Comparison of ENCODE assay signal across 12 cellular contexts in genomic region chr18:46160050-46160798, GRCh38. TPM values are rescaled to one million over a fixed set of nuclear protein-coding genes. Genes with fewer than 3 reads are reported as not detected.
DNase-seq lines count a peak whose midpoint lies in the region; ATAC-seq and TF ChIP-seq lines count a peak whose summit lies in the region.
"Had no signal": no experiment of that assay in that cellular context is flagged by ENCODE, and none has a peak within 500 bp of the region (broad histone marks: within the 10 kb centered on the region; RNA-seq: fewer than 3 reads in every experiment).

No MANE protein-coding gene starts in this region.

- H3K27me3 ChIP-seq in esophagus squamous epithelium = no peaks in the 10 kb centered on the region

- TF ChIP-seq CTCF in esophagus squamous epithelium (IDR thresholded peaks at IDR 0.05) = no peak

- peak; percentile 12 for DNase-seq in activated effector memory CD4-positive, alpha-beta T cell treated with anti-CD3 and anti-CD28 coated beads, Interleukin-2, amount 50 U/mL, for 16 hours
- DNase-seq in activated effector memory CD4-positive, alpha-beta T cell treated with Interleukin-2 at 50 U/mL for 16 hours = no peak
- DNase-seq in T-cell = no peak
- DNase-seq in esophagus squamous epithelium (lab: John Stamatoyannopoulos, UW) = no peak
- DNase-seq in renal cortical epithelial cell (ENCODE audit: low read depth) = peak; percentile 75
- no peak for DNase-seq in erythroblast (lab: John Stamatoyannopoulos, UW)
- DNase-seq: NCI-H187 had no signal

- WGBS in esophagus squamous epithelium, 2 donors = 65 to 69% methylated on average over 4 of the region's 4 CpGs

- CTCF ChIA-PET in T-cell (lab: Charles Lee) = interaction anchor here (0.8 to 3.4 kb wide), 5 partner anchors 11 to 14 kb away, joined by 3 to 17 read pairs (median 8); a partner anchor contains a TSS

- ATAC-seq in T-cell (replicated peaks in 1 of 4) (no peak), HG03135 (IDR thresholded peaks at IDR 0.05; ENCODE audit: unreplicated experiment) (no peak), GM18858 (IDR thresholded peaks at IDR 0.05; ENCODE audit: unreplicated experiment) (no peak)

- peak overlapping the region in 1 of 3 donors; percentile 1 for H3K4me3 Mint-ChIP-seq in T-cell

- intact Hi-C loops in esophagus squamous epithelium (cut with DNase I) = no loop called here

- H3K36me3 Mint-ChIP-seq in T-cell = no peaks in the 10 kb centered on the region

- POLR2A ChIA-PET in T-cell (lab: Charles Lee) = no interaction called here

- no peak overlapping the region for H3K4me3 ChIP-seq in esophagus squamous epithelium
- H3K4me3 ChIP-seq: prostate gland had no signal

- no peaks in the 10 kb centered on the region for H3K9me3 Mint-ChIP-seq in T-cell

- H3K4me1 ChIP-seq in esophagus squamous epithelium = peaks cover 0 to 27% (median 0%) of the 10 kb centered on the region in 3 donors
- H3K4me1 ChIP-seq: prostate gland had no signal

- H3K27me3 Mint-ChIP-seq in T-cell = no peaks in the 10 kb centered on the region

- no peaks in the 10 kb centered on the region for H3K9me3 ChIP-seq in esophagus squamous epithelium
- H3K9me3 ChIP-seq: prostate gland had no signal

- H3K36me3 ChIP-seq in esophagus squamous epithelium = no peaks in the 10 kb centered on the region
- H3K36me3 ChIP-seq: prostate gland had no signal

- TF ChIP-seq POLR2A in esophagus squamous epithelium (IDR thresholded peaks at IDR 0.05) (no peak), erythroblast (IDR thresholded peaks at IDR 0.05; ENCODE audit: low read length) (no peak)

- H3K27ac Mint-ChIP-seq in T-cell = peak overlapping the region; percentile 45 to 77

- peaks cover 51 to 64% (median 61%) of the 10 kb centered on the region in 3 donors for H3K4me1 Mint-ChIP-seq in T-cell

- peak overlapping the region in 3 of 4 donors; percentile 21 to 69 (median 44) for H3K27ac ChIP-seq in esophagus squamous epithelium
- H3K27ac ChIP-seq: KMS-11, prostate gland, RWPE1 had no signal

RNA-seq across cellular contexts. Expression of gene HAUS1, which starts 56.0 kb away (rescaled TPM):
- total RNA-seq in T-cell (10 to 100 TPM; 16.3 to 23.2 (median 20.6) TPM), esophagus squamous epithelium (10 to 100 TPM; 21.1 to 57.3 (median 26.7) TPM), renal cortical epithelial cell (51.3 and 85.3 TPM in 2 replicates)

Comparison
In these comparisons a context has a peak if more than half of its experiments do, and no peak if none do; other contexts are left out.
1. DNase-seq: peak in activated effector memory CD4-positive, alpha-beta T cell treated with anti-CD3 and anti-CD28 coated beads, Interleukin-2, amount 50 U/mL, for 16 hours (single experiment) and renal cortical epithelial cell (single experiment); none in activated effector memory CD4-positive, alpha-beta T cell treated with Interleukin-2 at 50 U/mL for 16 hours (single experiment), T-cell (0 of 34), esophagus squamous epithelium (single experiment) and erythroblast (0 of 2).